1 cellular context compared by ENCODE assay signal in the genomic region with DNA sequence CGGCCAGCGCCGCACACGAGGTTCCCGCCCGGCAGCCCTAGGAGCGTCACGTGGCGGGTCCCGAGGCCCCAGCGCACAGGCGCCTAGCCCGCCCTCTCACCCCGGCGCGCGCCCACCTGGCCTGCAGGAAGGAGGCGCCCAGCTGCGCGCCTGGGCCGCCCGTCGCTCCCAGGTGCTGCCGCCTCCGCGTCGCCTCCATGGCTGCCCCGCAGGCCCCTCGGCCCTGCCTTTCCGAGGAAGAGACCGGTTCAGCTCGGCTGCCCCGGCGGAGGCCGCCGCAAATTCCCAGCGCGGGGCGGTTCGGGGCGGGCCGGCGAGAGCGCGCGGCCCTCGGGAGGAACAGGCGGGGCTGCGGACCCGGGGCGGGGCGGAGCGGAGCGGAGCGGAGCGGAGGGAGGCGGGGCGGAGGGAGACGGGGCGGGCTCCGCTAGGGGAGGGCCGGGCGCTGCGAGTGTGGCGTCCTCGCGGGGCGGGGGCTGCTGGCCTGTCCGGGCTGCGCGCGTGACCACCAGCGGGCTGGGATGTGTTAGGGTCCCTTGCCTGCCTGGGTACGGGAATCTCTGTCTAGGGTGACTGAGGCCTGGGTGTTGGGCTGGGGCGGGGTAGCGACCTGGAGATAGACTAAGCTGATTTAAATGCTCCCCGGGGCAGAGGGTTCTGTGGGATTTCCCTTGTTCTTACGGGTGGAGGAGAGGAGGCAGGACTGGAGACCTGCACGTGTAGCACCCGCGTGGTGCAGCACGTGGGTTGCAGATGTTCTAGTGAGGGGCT.
TF ChIP-seq lines count a peak whose summit lies in the region.

A gene (minus strand): TSS at position 343 of the 771 bp plus-strand sequence. CDS start 144 bp downstream, at position 199.

TF ChIP-seq in HepG2, 621 proteins besides CTCF, POLR2A, EP300 and RAD21 (continued from another document and continues in another):
- no peak; the same call in 1 of the 2 replicates for TF ChIP-seq ZNF713 (CRISPR knock-in tag; IDR thresholded peaks at IDR 0.05)
- TF ChIP-seq, protein P1, sequence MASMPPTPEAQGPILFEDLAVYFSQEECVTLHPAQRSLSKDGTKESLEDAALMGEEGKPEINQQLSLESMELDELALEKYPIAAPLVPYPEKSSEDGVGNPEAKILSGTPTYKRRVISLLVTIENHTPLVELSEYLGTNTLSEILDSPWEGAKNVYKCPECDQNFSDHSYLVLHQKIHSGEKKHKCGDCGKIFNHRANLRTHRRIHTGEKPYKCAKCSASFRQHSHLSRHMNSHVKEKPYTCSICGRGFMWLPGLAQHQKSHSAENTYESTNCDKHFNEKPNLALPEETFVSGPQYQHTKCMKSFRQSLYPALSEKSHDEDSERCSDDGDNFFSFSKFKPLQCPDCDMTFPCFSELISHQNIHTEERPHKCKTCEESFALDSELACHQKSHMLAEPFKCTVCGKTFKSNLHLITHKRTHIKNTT (CRISPR knock-in tag; IDR thresholded peaks at IDR 0.05), result no peak
- no peak for TF ChIP-seq MTF2 (CRISPR knock-in tag; IDR thresholded peaks at IDR 0.05; ENCODE audit: borderline replicate concordance)
- TF ChIP-seq, protein P2, sequence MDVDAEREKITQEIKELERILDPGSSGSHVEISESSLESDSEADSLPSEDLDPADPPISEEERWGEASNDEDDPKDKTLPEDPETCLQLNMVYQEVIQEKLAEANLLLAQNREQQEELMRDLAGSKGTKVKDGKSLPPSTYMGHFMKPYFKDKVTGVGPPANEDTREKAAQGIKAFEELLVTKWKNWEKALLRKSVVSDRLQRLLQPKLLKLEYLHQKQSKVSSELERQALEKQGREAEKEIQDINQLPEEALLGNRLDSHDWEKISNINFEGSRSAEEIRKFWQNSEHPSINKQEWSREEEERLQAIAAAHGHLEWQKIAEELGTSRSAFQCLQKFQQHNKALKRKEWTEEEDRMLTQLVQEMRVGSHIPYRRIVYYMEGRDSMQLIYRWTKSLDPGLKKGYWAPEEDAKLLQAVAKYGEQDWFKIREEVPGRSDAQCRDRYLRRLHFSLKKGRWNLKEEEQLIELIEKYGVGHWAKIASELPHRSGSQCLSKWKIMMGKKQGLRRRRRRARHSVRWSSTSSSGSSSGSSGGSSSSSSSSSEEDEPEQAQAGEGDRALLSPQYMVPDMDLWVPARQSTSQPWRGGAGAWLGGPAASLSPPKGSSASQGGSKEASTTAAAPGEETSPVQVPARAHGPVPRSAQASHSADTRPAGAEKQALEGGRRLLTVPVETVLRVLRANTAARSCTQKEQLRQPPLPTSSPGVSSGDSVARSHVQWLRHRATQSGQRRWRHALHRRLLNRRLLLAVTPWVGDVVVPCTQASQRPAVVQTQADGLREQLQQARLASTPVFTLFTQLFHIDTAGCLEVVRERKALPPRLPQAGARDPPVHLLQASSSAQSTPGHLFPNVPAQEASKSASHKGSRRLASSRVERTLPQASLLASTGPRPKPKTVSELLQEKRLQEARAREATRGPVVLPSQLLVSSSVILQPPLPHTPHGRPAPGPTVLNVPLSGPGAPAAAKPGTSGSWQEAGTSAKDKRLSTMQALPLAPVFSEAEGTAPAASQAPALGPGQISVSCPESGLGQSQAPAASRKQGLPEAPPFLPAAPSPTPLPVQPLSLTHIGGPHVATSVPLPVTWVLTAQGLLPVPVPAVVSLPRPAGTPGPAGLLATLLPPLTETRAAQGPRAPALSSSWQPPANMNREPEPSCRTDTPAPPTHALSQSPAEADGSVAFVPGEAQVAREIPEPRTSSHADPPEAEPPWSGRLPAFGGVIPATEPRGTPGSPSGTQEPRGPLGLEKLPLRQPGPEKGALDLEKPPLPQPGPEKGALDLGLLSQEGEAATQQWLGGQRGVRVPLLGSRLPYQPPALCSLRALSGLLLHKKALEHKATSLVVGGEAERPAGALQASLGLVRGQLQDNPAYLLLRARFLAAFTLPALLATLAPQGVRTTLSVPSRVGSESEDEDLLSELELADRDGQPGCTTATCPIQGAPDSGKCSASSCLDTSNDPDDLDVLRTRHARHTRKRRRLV (CRISPR knock-in tag; IDR thresholded peaks at IDR 0.05), result no peak
- TF ChIP-seq ZNF256 (CRISPR knock-in tag; conservative IDR thresholded peaks at IDR 0.05), result no peak
- TF ChIP-seq ELF4 (CRISPR knock-in tag; IDR thresholded peaks at IDR 0.05; ENCODE audit: borderline replicate concordance), result no peak
- TF ChIP-seq TCF7 (IDR thresholded peaks at IDR 0.05; ENCODE audit: low read depth), result no peak
- TF ChIP-seq, protein P3, sequence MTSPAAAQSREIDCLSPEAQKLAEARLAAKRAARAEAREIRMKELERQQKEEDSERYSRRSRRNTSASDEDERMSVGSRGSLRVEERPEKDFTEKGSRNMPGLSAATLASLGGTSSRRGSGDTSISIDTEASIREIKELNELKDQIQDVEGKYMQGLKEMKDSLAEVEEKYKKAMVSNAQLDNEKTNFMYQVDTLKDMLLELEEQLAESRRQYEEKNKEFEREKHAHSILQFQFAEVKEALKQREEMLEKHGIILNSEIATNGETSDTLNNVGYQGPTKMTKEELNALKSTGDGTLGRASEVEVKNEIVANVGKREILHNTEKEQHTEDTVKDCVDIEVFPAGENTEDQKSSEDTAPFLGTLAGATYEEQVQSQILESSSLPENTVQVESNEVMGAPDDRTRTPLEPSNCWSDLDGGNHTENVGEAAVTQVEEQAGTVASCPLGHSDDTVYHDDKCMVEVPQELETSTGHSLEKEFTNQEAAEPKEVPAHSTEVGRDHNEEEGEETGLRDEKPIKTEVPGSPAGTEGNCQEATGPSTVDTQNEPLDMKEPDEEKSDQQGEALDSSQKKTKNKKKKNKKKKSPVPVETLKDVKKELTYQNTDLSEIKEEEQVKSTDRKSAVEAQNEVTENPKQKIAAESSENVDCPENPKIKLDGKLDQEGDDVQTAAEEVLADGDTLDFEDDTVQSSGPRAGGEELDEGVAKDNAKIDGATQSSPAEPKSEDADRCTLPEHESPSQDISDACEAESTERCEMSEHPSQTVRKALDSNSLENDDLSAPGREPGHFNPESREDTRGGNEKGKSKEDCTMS (CRISPR knock-in tag; conservative IDR thresholded peaks at IDR 0.05), result no peak
- no peak for TF ChIP-seq RBM39 (IDR thresholded peaks at IDR 0.05; ENCODE audit: low read depth, low read length, poor library complexity, severe bottlenecking)
- TF ChIP-seq, protein P4, sequence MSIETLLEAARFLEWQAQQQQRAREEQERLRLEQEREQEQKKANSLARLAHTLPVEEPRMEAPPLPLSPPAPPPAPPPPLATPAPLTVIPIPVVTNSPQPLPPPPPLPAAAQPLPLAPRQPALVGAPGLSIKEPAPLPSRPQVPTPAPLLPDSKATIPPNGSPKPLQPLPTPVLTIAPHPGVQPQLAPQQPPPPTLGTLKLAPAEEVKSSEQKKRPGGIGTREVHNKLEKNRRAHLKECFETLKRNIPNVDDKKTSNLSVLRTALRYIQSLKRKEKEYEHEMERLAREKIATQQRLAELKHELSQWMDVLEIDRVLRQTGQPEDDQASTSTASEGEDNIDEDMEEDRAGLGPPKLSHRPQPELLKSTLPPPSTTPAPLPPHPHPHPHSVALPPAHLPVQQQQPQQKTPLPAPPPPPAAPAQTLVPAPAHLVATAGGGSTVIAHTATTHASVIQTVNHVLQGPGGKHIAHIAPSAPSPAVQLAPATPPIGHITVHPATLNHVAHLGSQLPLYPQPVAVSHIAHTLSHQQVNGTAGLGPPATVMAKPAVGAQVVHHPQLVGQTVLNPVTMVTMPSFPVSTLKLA (IDR thresholded peaks at IDR 0.05), result peak; percentile 80
- TF ChIP-seq, protein P5, sequence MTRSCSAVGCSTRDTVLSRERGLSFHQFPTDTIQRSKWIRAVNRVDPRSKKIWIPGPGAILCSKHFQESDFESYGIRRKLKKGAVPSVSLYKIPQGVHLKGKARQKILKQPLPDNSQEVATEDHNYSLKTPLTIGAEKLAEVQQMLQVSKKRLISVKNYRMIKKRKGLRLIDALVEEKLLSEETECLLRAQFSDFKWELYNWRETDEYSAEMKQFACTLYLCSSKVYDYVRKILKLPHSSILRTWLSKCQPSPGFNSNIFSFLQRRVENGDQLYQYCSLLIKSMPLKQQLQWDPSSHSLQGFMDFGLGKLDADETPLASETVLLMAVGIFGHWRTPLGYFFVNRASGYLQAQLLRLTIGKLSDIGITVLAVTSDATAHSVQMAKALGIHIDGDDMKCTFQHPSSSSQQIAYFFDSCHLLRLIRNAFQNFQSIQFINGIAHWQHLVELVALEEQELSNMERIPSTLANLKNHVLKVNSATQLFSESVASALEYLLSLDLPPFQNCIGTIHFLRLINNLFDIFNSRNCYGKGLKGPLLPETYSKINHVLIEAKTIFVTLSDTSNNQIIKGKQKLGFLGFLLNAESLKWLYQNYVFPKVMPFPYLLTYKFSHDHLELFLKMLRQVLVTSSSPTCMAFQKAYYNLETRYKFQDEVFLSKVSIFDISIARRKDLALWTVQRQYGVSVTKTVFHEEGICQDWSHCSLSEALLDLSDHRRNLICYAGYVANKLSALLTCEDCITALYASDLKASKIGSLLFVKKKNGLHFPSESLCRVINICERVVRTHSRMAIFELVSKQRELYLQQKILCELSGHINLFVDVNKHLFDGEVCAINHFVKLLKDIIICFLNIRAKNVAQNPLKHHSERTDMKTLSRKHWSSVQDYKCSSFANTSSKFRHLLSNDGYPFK (CRISPR knock-in tag; IDR thresholded peaks at IDR 0.05; ENCODE audit: borderline replicate concordance), result peak; percentile 44
- no peak for TF ChIP-seq NFE2L1 (CRISPR knock-in tag; IDR thresholded peaks at IDR 0.05; ENCODE audit: borderline replicate concordance)
- TF ChIP-seq, protein P6, sequence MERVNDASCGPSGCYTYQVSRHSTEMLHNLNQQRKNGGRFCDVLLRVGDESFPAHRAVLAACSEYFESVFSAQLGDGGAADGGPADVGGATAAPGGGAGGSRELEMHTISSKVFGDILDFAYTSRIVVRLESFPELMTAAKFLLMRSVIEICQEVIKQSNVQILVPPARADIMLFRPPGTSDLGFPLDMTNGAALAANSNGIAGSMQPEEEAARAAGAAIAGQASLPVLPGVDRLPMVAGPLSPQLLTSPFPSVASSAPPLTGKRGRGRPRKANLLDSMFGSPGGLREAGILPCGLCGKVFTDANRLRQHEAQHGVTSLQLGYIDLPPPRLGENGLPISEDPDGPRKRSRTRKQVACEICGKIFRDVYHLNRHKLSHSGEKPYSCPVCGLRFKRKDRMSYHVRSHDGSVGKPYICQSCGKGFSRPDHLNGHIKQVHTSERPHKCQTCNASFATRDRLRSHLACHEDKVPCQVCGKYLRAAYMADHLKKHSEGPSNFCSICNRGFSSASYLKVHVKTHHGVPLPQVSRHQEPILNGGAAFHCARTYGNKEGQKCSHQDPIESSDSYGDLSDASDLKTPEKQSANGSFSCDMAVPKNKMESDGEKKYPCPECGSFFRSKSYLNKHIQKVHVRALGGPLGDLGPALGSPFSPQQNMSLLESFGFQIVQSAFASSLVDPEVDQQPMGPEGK (CRISPR knock-in tag; IDR thresholded peaks at IDR 0.05), result peak; percentile 59; the same call in 1 of the 2 replicates
- peak; percentile 60; the same call in 1 of the 2 replicates for TF ChIP-seq PHF21A (CRISPR knock-in tag; IDR thresholded peaks at IDR 0.05)
- TF ChIP-seq, protein P7, sequence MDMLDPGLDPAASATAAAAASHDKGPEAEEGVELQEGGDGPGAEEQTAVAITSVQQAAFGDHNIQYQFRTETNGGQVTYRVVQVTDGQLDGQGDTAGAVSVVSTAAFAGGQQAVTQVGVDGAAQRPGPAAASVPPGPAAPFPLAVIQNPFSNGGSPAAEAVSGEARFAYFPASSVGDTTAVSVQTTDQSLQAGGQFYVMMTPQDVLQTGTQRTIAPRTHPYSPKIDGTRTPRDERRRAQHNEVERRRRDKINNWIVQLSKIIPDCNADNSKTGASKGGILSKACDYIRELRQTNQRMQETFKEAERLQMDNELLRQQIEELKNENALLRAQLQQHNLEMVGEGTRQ (IDR thresholded peaks at IDR 0.05; ENCODE audit: low read depth, low read length), result peak; percentile 72
- TF ChIP-seq, protein P7 (CRISPR knock-in tag; IDR thresholded peaks at IDR 0.05; ENCODE audit: borderline replicate concordance), result peak; percentile 47; the same call in 1 of the 2 replicates
- TF ChIP-seq, protein P8, sequence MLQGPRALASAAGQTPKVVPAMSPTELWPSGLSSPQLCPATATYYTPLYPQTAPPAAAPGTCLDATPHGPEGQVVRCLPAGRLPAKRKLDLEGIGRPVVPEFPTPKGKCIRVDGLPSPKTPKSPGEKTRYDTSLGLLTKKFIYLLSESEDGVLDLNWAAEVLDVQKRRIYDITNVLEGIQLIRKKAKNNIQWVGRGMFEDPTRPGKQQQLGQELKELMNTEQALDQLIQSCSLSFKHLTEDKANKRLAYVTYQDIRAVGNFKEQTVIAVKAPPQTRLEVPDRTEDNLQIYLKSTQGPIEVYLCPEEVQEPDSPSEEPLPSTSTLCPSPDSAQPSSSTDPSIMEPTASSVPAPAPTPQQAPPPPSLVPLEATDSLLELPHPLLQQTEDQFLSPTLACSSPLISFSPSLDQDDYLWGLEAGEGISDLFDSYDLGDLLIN (CRISPR knock-in tag; IDR thresholded peaks at IDR 0.05; ENCODE audit: borderline replicate concordance), result peak; percentile 93; the same call in 1 of the 2 replicates
- TF ChIP-seq ZNF850 (CRISPR knock-in tag; conservative IDR thresholded peaks at IDR 0.05), result no peak
- TF ChIP-seq, protein P9, sequence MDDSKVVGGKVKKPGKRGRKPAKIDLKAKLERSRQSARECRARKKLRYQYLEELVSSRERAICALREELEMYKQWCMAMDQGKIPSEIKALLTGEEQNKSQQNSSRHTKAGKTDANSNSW (CRISPR knock-in tag; IDR thresholded peaks at IDR 0.05; ENCODE audit: borderline replicate concordance), result 0 out of 2 replicates have a peak, but pooled peaks have one; percentile 88
- peak; percentile 43; the same call in 1 of the 2 replicates for TF ChIP-seq SIN3A (IDR thresholded peaks at IDR 0.05; ENCODE audit: borderline replicate concordance, low read depth, low read length)
- TF ChIP-seq SRSF1 (optimal IDR thresholded peaks at IDR 0.05; ENCODE audit: low read depth, low read length), result no peak
- TF ChIP-seq HDAC1 (CRISPR knock-in tag; IDR thresholded peaks at IDR 0.05), result 0 out of 2 replicates have a peak, but pooled peaks have one; percentile 34
